Comparison of ENCODE assay signal across 8 cellular contexts in genomic region chr18:51153659-51154371, GRCh38. TPM values are rescaled to one million over a fixed set of nuclear protein-coding genes. Genes with fewer than 3 reads are reported as not detected.
DNase-seq lines count a peak whose midpoint lies in the region; ATAC-seq and TF ChIP-seq lines count a peak whose summit lies in the region.

No MANE protein-coding gene starts in this region.

- WGBS in adrenal gland, 4 donors = 67 to 75% (median 73%) methylated on average over 16 to 19 of the region's 19 CpGs

- H3K4me2 ChIP-seq in BLaER1 treated with 17β-estradiol and CSF1 and Interleukin-3, amounts not matched to agents 10 nM and 100 nM = peak overlapping the region; percentile 78 to 99 (median 94)

- TF ChIP-seq POLR2A in adrenal gland (IDR thresholded peaks at IDR 0.05) = no peak

- ATAC-seq in GM19467 (IDR thresholded peaks at IDR 0.05; ENCODE audit: unreplicated experiment) (peak; percentile 79), HG03521 (IDR thresholded peaks at IDR 0.05; ENCODE audit: unreplicated experiment) (peak; percentile 70)
- peak; percentile 55 for ATAC-seq in activated T-cell treated with anti-CD3 and anti-CD28 coated beads, Interleukin-2, amount 50 U/mL, for 72 hours (replicated peaks in 1 of 2)

- no peaks in the 10 kb centered on the region; a peak in 1 of 22 replicates for H4K20me1 ChIP-seq in BLaER1 treated with 17β-estradiol and CSF1 and Interleukin-3, amounts not matched to agents 10 nM and 100 nM

- H3K9me3 Mint-ChIP-seq in activated T-cell treated with anti-CD3 and anti-CD28 coated beads, Interleukin-2, amount 50 U/mL, for 72 hours = no peaks in the 10 kb centered on the region

- H3K9me3 ChIP-seq in BLaER1 treated with 17β-estradiol and CSF1 and Interleukin-3, amounts not matched to agents 10 nM and 100 nM (replicated peaks in 1 of 11) = peaks cover 0 to 23% (median 18%) of the 10 kb centered on the region in 11 experiments; a peak in 12 of 22 replicates
- no peaks in the 10 kb centered on the region for H3K9me3 ChIP-seq in adrenal gland (replicated peaks in 1 of 3)

- H3K4me1 Mint-ChIP-seq in activated T-cell treated with anti-CD3 and anti-CD28 coated beads, Interleukin-2, amount 50 U/mL, for 72 hours (ENCODE audit: low read depth) = peaks cover 64% of the 10 kb centered on the region

- peaks cover 0 to 9% (median 0%) of the 10 kb centered on the region in 11 experiments; a peak in 1 of 22 replicates for H3K27me3 ChIP-seq in BLaER1 treated with 17β-estradiol and CSF1 and Interleukin-3, amounts not matched to agents 10 nM and 100 nM
- H3K27me3 ChIP-seq in adrenal gland = no peaks in the 10 kb centered on the region

- no peak for TF ChIP-seq CTCF in adrenal gland (IDR thresholded peaks at IDR 0.05)

- H3K4me3 ChIP-seq in BLaER1 treated with 17β-estradiol and CSF1 and Interleukin-3, amounts not matched to agents 10 nM and 100 nM = peak overlapping the region; percentile 4 to 54 (median 43); a peak in 18 of 20 replicates
- no peak overlapping the region for H3K4me3 ChIP-seq in adrenal gland

- H3K36me3 ChIP-seq in BLaER1 treated with 17β-estradiol and CSF1 and Interleukin-3, amounts not matched to agents 10 nM and 100 nM = 0 out of 22 replicates have a peak, but pooled peaks cover 0 to 3% (median 0%) of the 10 kb centered on the region in 11 experiments
- H3K36me3 ChIP-seq in adrenal gland (replicated peaks in 1 of 2) = no peaks in the 10 kb centered on the region

- H3K27ac Mint-ChIP-seq in activated T-cell treated with anti-CD3 and anti-CD28 coated beads, Interleukin-2, amount 50 U/mL, for 72 hours = peak overlapping the region; percentile 100

- peak; percentile 65 to 68 for DNase-seq in activated T-cell treated with anti-CD3 and anti-CD28 coated beads, Interleukin-2, amount 50 U/mL, for 72 hours
- DNase-seq in stimulated activated CD4-positive, alpha-beta T cell treated with anti-CD3 and anti-CD28 coated beads, Interleukin-2, amount 100 ng/mL, for 48 hours = peak; percentile 39 to 44
- DNase-seq in HUDEP-2 (lab: John Stamatoyannopoulos, UW; ENCODE audit: unreplicated experiment in 76 of 76) = no peak
- DNase-seq in GOT3 (lab: John Stamatoyannopoulos, UW) = no peak
- DNase-seq in adrenal gland = no peak

- H3K4me1 ChIP-seq in BLaER1 treated with 17β-estradiol and CSF1 and Interleukin-3, amounts not matched to agents 10 nM and 100 nM = peaks cover 41 to 81% (median 78%) of the 10 kb centered on the region in 10 experiments
- H3K4me1 ChIP-seq in adrenal gland (replicated peaks in 1 of 2) = no peaks in the 10 kb centered on the region

- H3K27ac ChIP-seq in BLaER1 treated with 17β-estradiol and CSF1 and Interleukin-3, amounts not matched to agents 10 nM and 100 nM = peak overlapping the region; percentile 29 to 95 (median 82); a peak in 20 of 22 replicates
- no peak overlapping the region for H3K27ac ChIP-seq in adrenal gland

- peaks cover 0 to 2% of the 10 kb centered on the region in 2 donors for H3K36me3 Mint-ChIP-seq in activated T-cell treated with anti-CD3 and anti-CD28 coated beads, Interleukin-2, amount 50 U/mL, for 72 hours (ENCODE audit: insufficient read depth in 2 of 2)

- H3K4me3 Mint-ChIP-seq in activated T-cell treated with anti-CD3 and anti-CD28 coated beads, Interleukin-2, amount 50 U/mL, for 72 hours = peak overlapping the region; percentile 90 to 96

- intact Hi-C loops in adrenal gland (cut with DNase I) = no loop called here

- peak overlapping the region; percentile 48 to 87 (median 72); a peak in 21 of 22 replicates for H3K9ac ChIP-seq in BLaER1 treated with 17β-estradiol and CSF1 and Interleukin-3, amounts not matched to agents 10 nM and 100 nM

- no peaks in the 10 kb centered on the region for H3K27me3 Mint-ChIP-seq in activated T-cell treated with anti-CD3 and anti-CD28 coated beads, Interleukin-2, amount 50 U/mL, for 72 hours (ENCODE audit: low read depth)

RNA-seq across cellular contexts. Expression of gene MEX3C, which starts 43.7 kb away (rescaled TPM):
- 10 to 100 TPM; 85.0 to 94.5 TPM for total RNA-seq in activated T-cell treated with anti-CD3 and anti-CD28 coated beads, Interleukin-2, amount 50 U/mL, for 72 hours
- total RNA-seq in adrenal gland = 10 to 100 TPM; 25.7 to 38.9 (median 29.6) TPM
- 10 to 100 TPM in 1 of 3 donors, 1 to 10 TPM in 2; 7.0 to 33.7 (median 8.7) TPM for polyA plus RNA-seq in adrenal gland

Comparison
In these comparisons a context has a peak if more than half of its experiments do, and no peak if none do; other contexts are left out.
1. H3K27ac ChIP-seq: peak in BLaER1 treated with 17β-estradiol and CSF1 and Interleukin-3, amounts not matched to agents 10 nM and 100 nM (11 of 11); none in adrenal gland (0 of 5).
2. H3K4me3 ChIP-seq: peak in BLaER1 treated with 17β-estradiol and CSF1 and Interleukin-3, amounts not matched to agents 10 nM and 100 nM (10 of 10); none in adrenal gland (0 of 4).
3. DNase-seq: peak in activated T-cell treated with anti-CD3 and anti-CD28 coated beads, Interleukin-2, amount 50 U/mL, for 72 hours (2 of 2) and stimulated activated CD4-positive, alpha-beta T cell treated with anti-CD3 and anti-CD28 coated beads, Interleukin-2, amount 100 ng/mL, for 48 hours (2 of 2); none in HUDEP-2 (0 of 76), GOT3 (single experiment) and adrenal gland (0 of 7).
4. Peak in every context shown above with its lines, with median percentiles within 50 percentile points of each other: ATAC-seq.